Comparison of ENCODE assay signal across 27 cellular contexts in genomic region chr7:121306565-121306964, GRCh38. TPM values are rescaled to one million over a fixed set of nuclear protein-coding genes. Genes with fewer than 3 reads are reported as not detected.
DNase-seq lines count a peak whose midpoint lies in the region; ATAC-seq and TF ChIP-seq lines count a peak whose summit lies in the region.
"Had no signal": no experiment of that assay in that cellular context is flagged by ENCODE, and none has a peak within 500 bp of the region (broad histone marks: within the 10 kb centered on the region; RNA-seq: fewer than 3 reads in every experiment).

No MANE protein-coding gene starts in this region.

- no peaks in the 10 kb centered on the region for H3F3A ChIP-seq in SK-N-SH (replicated peaks; ENCODE audit: insufficient read depth)

- H3K27ac Mint-ChIP-seq in activated T-cell treated with anti-CD3 and anti-CD28 coated beads, Interleukin-2, amount 50 U/mL, for 72 hours = no peak overlapping the region
- peak overlapping the region; percentile 65 for H3K27ac Mint-ChIP-seq in stimulated activated naive CD8-positive, alpha-beta T cell treated with anti-CD3 and anti-CD28 coated beads, Interleukin-15, Interleukin-2, amounts not matched to agents 100 ng/mL and 50 ng/mL, for 24 hours
- H3K27ac Mint-ChIP-seq: T-helper 17 cell had no signal

- peaks cover 30% of the 10 kb centered on the region for H3K27me3 Mint-ChIP-seq in activated T-cell treated with anti-CD3 and anti-CD28 coated beads, Interleukin-2, amount 50 U/mL, for 72 hours (ENCODE audit: low read depth)
- peaks cover 32% of the 10 kb centered on the region for H3K27me3 Mint-ChIP-seq in stimulated activated naive CD8-positive, alpha-beta T cell treated with anti-CD3 and anti-CD28 coated beads, Interleukin-15, Interleukin-2, amounts not matched to agents 100 ng/mL and 50 ng/mL, for 24 hours
- H3K27me3 Mint-ChIP-seq: naive B cell had no signal

- ATAC-seq in activated T-cell treated with anti-CD3 and anti-CD28 coated beads, Interleukin-2, amount 50 U/mL, for 72 hours (replicated peaks in 1 of 2) = peak; percentile 34 to 54
- ATAC-seq in HG02885 (IDR thresholded peaks at IDR 0.05; ENCODE audit: poor library complexity, unreplicated experiment) (peak; percentile 35), right lobe of liver (no peak), GM21360 (IDR thresholded peaks at IDR 0.05; ENCODE audit: unreplicated experiment) (no peak)
- ATAC-seq: A549, left colon, T-helper 17 cell had no signal

- H3K36me3 ChIP-seq in SK-N-SH (replicated peaks in 1 of 2; ENCODE audit: control insufficient read depth in 1 of 2, insufficient read depth in 2 of 2, low read length in 1 of 2) (no peaks in the 10 kb centered on the region), right lobe of liver (no peaks in the 10 kb centered on the region)
- H3K36me3 ChIP-seq: BE2C, upper lobe of left lung had no signal

- peaks cover 3% of the 10 kb centered on the region in 2 donors for H3K36me3 Mint-ChIP-seq in activated T-cell treated with anti-CD3 and anti-CD28 coated beads, Interleukin-2, amount 50 U/mL, for 72 hours (ENCODE audit: insufficient read depth in 2 of 2)
- no peaks in the 10 kb centered on the region for H3K36me3 Mint-ChIP-seq in stimulated activated naive CD8-positive, alpha-beta T cell treated with anti-CD3 and anti-CD28 coated beads, Interleukin-15, Interleukin-2, amounts not matched to agents 100 ng/mL and 50 ng/mL, for 24 hours (ENCODE audit: low read depth)

- H3K4me3 ChIP-seq in SK-N-SH (ENCODE audit: low read depth in 2 of 2, low read length in 1 of 2) (no peak overlapping the region), right lobe of liver (no peak overlapping the region)
- H3K4me3 ChIP-seq: A549, dorsolateral prefrontal cortex, upper lobe of left lung had no signal

- H3K79me2 ChIP-seq in SK-N-SH (ENCODE audit: insufficient read depth) = no peaks in the 10 kb centered on the region

- peak in 1 of 2 experiments; percentile 87; a peak in 2 of 4 replicates for TF ChIP-seq EP300 in SK-N-SH (IDR thresholded peaks at IDR 0.05; ENCODE audit: borderline replicate concordance in 1 of 2, low read depth in 1 of 2, low read length in 1 of 2)

- no peak for TF ChIP-seq POLR2A in right lobe of liver (IDR thresholded peaks at IDR 0.05)

- no peak overlapping the region for H3K4me3 Mint-ChIP-seq in activated T-cell treated with anti-CD3 and anti-CD28 coated beads, Interleukin-2, amount 50 U/mL, for 72 hours
- H3K4me3 Mint-ChIP-seq in stimulated activated naive CD8-positive, alpha-beta T cell treated with anti-CD3 and anti-CD28 coated beads, Interleukin-15, Interleukin-2, amounts not matched to agents 100 ng/mL and 50 ng/mL, for 24 hours = no peak overlapping the region
- H3K4me3 Mint-ChIP-seq: T-helper 17 cell had no signal

- no peak for TF ChIP-seq CTCF in SK-N-SH (IDR thresholded peaks at IDR 0.05)
- no peak for TF ChIP-seq CTCF in right lobe of liver (IDR thresholded peaks at IDR 0.05)

- WGBS in SK-N-SH (ENCODE audit: low lambda C conversion rate) = 14% methylated on average over 3 of the region's 3 CpGs
- 42% methylated on average over 3 of the region's 3 CpGs for WGBS in right lobe of liver (ENCODE audit: insufficient coverage, low coverage, low lambda C conversion rate, missing lambda C conversion rate)

- CTCF ChIA-PET in SK-N-SH (lab: Yijun Ruan, JAX) = interaction anchor here (0.8 to 2.7 kb wide), 4 partner anchors 23 to 500 kb away, joined by 3 to 11 read pairs (median 4); partner anchors contain the start of gene WNT16

- peaks cover 8% of the 10 kb centered on the region; the same call in 1 of the 2 replicates for H3K9me3 ChIP-seq in SK-N-SH
- H3K9me3 ChIP-seq in right lobe of liver = no peaks in the 10 kb centered on the region
- H3K9me3 ChIP-seq: A549, BE2C, upper lobe of left lung had no signal

- peak; percentile 27; the same call in 1 of the 2 replicates for TF ChIP-seq RAD21 in SK-N-SH (IDR thresholded peaks at IDR 0.05; ENCODE audit: low read length)

- H4K20me1 ChIP-seq in SK-N-SH (ENCODE audit: insufficient read depth) = no peaks in the 10 kb centered on the region

- POLR2A ChIA-PET in SK-N-SH (lab: Yijun Ruan, JAX) = no interaction called here

- no peaks in the 10 kb centered on the region for H3K9me2 ChIP-seq in SK-N-SH

- no peak overlapping the region for H3K9ac ChIP-seq in SK-N-SH

- H2AFZ ChIP-seq in SK-N-SH (ENCODE audit: low read depth) = no peak overlapping the region

- peaks cover 13% of the 10 kb centered on the region for H3K4me1 Mint-ChIP-seq in activated T-cell treated with anti-CD3 and anti-CD28 coated beads, Interleukin-2, amount 50 U/mL, for 72 hours (ENCODE audit: low read depth)
- peaks cover 14% of the 10 kb centered on the region for H3K4me1 Mint-ChIP-seq in stimulated activated naive CD8-positive, alpha-beta T cell treated with anti-CD3 and anti-CD28 coated beads, Interleukin-15, Interleukin-2, amounts not matched to agents 100 ng/mL and 50 ng/mL, for 24 hours (ENCODE audit: low read depth)
- H3K4me1 Mint-ChIP-seq: T-helper 17 cell had no signal

- H3K27me3 ChIP-seq in SK-N-SH (ENCODE audit: insufficient read depth) = no peaks in the 10 kb centered on the region
- no peaks in the 10 kb centered on the region for H3K27me3 ChIP-seq in right lobe of liver
- H3K27me3 ChIP-seq: upper lobe of left lung had no signal

- no peak for DNase-seq in activated T-cell treated with anti-CD3 and anti-CD28 coated beads, Interleukin-2, amount 50 U/mL, for 72 hours
- DNase-seq in activated T-cell treated with anti-CD3 and anti-CD28 coated beads, Interleukin-2, amount 50 U/mL, for 48 hours = no peak
- no peak for DNase-seq in SK-N-SH
- DNase-seq in right lobe of liver = no peak
- no peak for DNase-seq in medulla oblongata (ENCODE audit: extremely low spot score)
- DNase-seq: activated CD4-positive, alpha-beta T cell treated with anti-CD3 and anti-CD28 coated beads, Interleukin-2, amount 50 U/mL, for 4 hours; activated naive CD4-positive, alpha-beta T cell treated with anti-CD3 and anti-CD28 coated beads, Interleukin-2, amount 50 U/mL, for 16 hours; BE2C; central memory CD4-positive, alpha-beta T cell; COR-L47; dorsolateral prefrontal cortex; left colon; naive B cell; NCI-H1092 treated with DMSO at 0.1 percent for 48 hours; NCI-H2029 treated with DMSO at 0.1 percent for 48 hours; NCI-H226; occipital lobe; stimulated activated CD4-positive, alpha-beta T cell treated with anti-CD3 and anti-CD28 coated beads, Interleukin-4, amount 100 ng/mL, for 4 hours; T-helper 17 cell; upper lobe of left lung had no signal

- H3K4me1 ChIP-seq in SK-N-SH (ENCODE audit: control insufficient read depth in 1 of 2, insufficient read depth in 2 of 2, low read depth in 1 of 2, low read length in 1 of 2) = peaks cover 0 to 42% of the 10 kb centered on the region in 2 experiments; a peak in 2 of 4 replicates
- H3K4me1 ChIP-seq in right lobe of liver = peaks cover 0 to 10% (median 0%) of the 10 kb centered on the region in 4 donors
- H3K4me1 ChIP-seq: A549, BE2C, upper lobe of left lung had no signal

- H3K4me2 ChIP-seq in SK-N-SH = no peak overlapping the region
- H3K4me2 ChIP-seq: A549 had no signal

- H3K27ac ChIP-seq in SK-N-SH (ENCODE audit: low read depth in 2 of 2, low read length in 1 of 2) (peak overlapping the region in 1 of 2 experiments; percentile 94; a peak in 2 of 4 replicates), right lobe of liver (no peak overlapping the region)
- H3K27ac ChIP-seq: A549, dorsolateral prefrontal cortex, upper lobe of left lung, VCaP had no signal

- H3K9me3 Mint-ChIP-seq in activated T-cell treated with anti-CD3 and anti-CD28 coated beads, Interleukin-2, amount 50 U/mL, for 72 hours = peaks cover 0 to 4% of the 10 kb centered on the region in 2 donors
- peaks cover 9% of the 10 kb centered on the region for H3K9me3 Mint-ChIP-seq in stimulated activated naive CD8-positive, alpha-beta T cell treated with anti-CD3 and anti-CD28 coated beads, Interleukin-15, Interleukin-2, amounts not matched to agents 100 ng/mL and 50 ng/mL, for 24 hours

- intact Hi-C loops in right lobe of liver (cut with DNase I) = no loop called here

TF ChIP-seq in SK-N-SH, 30 proteins besides CTCF, POLR2A, EP300 and RAD21 (continues in another document):
- no peak for TF ChIP-seq NRF1 (IDR thresholded peaks at IDR 0.05; ENCODE audit: low read depth, low read length)
- no peak for TF ChIP-seq JUND (IDR thresholded peaks at IDR 0.05)
- TF ChIP-seq IRF3 (IDR thresholded peaks at IDR 0.05; ENCODE audit: low read depth, low read length) = no peak
- no peak for TF ChIP-seq EZH2phosphoT487 (IDR thresholded peaks at IDR 0.05; ENCODE audit: borderline replicate concordance, low read depth)
- TF ChIP-seq FOXM1 (IDR thresholded peaks at IDR 0.05; ENCODE audit: low read depth) = no peak
- no peak for TF ChIP-seq MEF2A (IDR thresholded peaks at IDR 0.05; ENCODE audit: borderline replicate concordance, low read depth)
- TF ChIP-seq USF1 (IDR thresholded peaks at IDR 0.05; ENCODE audit: borderline replicate concordance, low read depth) = no peak

RNA-seq across cellular contexts. Expression of gene WNT16, which starts 22.2 kb away (rescaled TPM):
- total RNA-seq in activated T-cell treated with anti-CD3 and anti-CD28 coated beads, Interleukin-2, amount 50 U/mL, for 72 hours = not detected
- 0.05 and 0.10 TPM in 2 replicates for polyA plus RNA-seq in SK-N-SH (2012; rRNA removed)
- 0.05 and 0.08 TPM in 2 replicates for polyA plus RNA-seq in SK-N-SH (2012; cell fraction: cytosol; rRNA removed)
- polyA plus RNA-seq in SK-N-SH (2012; cell fraction: nucleus; rRNA removed) = 0.08 and 0.25 TPM in 2 replicates
- total RNA-seq in right lobe of liver = not detected
- total RNA-seq: left colon, mesenteric fat pad, SK-MEL-5, T-helper 17 cell, upper lobe of left lung had no signal
- polyA plus RNA-seq: A549 had no signal

Comparison
In these comparisons a context has a peak if more than half of its experiments do, and no peak if none do; other contexts are left out.
1. ATAC-seq: peak in activated T-cell treated with anti-CD3 and anti-CD28 coated beads, Interleukin-2, amount 50 U/mL, for 72 hours (2 of 2) and HG02885 (single experiment); none in right lobe of liver (0 of 4) and GM21360 (single experiment).